ENCODE assay signal across 15 cellular contexts in genomic region chr1:16618719-16619118, GRCh38. TPM values are rescaled to one million over a fixed set of nuclear protein-coding genes. Genes with fewer than 3 reads are reported as not detected.
DNase-seq lines count a peak whose midpoint lies in the region; ATAC-seq lines count a peak whose summit lies in the region.
"Had no signal": no experiment of that assay in that cellular context is flagged by ENCODE, and none has a peak within 500 bp of the region (broad histone marks: within the 10 kb centered on the region; RNA-seq: fewer than 3 reads in every experiment).

No MANE protein-coding gene starts in this region.

- peak; percentile 18 for DNase-seq in activated CD4-positive, alpha-beta T cell treated with anti-CD3 and anti-CD28 coated beads for 1 hour
- no peak for DNase-seq in activated CD4-positive, alpha-beta T cell treated with anti-CD3 and anti-CD28 coated beads, Interleukin-2, amount 10 ng/mL, durations not matched to agents 7 days and 5 days
- peak; percentile 59 for DNase-seq in activated CD8-positive, alpha-beta memory T cell treated with anti-CD3 and anti-CD28 coated beads, Interleukin-2, amount 50 U/mL, for 48 hours
- DNase-seq in iPS-NIHi7 (ENCODE audit: extremely low spot score) = peak; percentile 87
- DNase-seq in sciatic nerve (ENCODE audit: low spot score) = peak; percentile 61
- DNase-seq in NCI-H526 treated with DMSO at 0.1 percent for 48 hours (lab: John Stamatoyannopoulos, UW) = no peak
- DNase-seq in GM03348 (ENCODE audit: low spot score) = no peak
- DNase-seq: DND-41; NCI-H1417; NK-92 treated with Interleukin-12 subunit alpha and Interleukin-12 subunit beta, amount 100 ng/mL, for 24 hours; stimulated activated CD4-positive, alpha-beta T cell treated with anti-CD3 and anti-CD28 coated beads, Interleukin-4, amount 100 ng/mL, for 24 hours; T-helper 1 cell had no signal

- no peak overlapping the region for H3K4me3 Mint-ChIP-seq in activated CD4-positive, alpha-beta T cell treated with anti-CD3 and anti-CD28 coated beads, Interleukin-2, amount 10 ng/mL, durations not matched to agents 7 days and 5 days

- H3K4me1 Mint-ChIP-seq in activated CD4-positive, alpha-beta T cell treated with anti-CD3 and anti-CD28 coated beads, Interleukin-2, amount 10 ng/mL, durations not matched to agents 7 days and 5 days = no peaks in the 10 kb centered on the region

- POLR2A ChIA-PET in activated CD4-positive, alpha-beta T cell treated with anti-CD3 and anti-CD28 coated beads, Interleukin-2, amount 10 ng/mL, durations not matched to agents 7 days and 5 days (lab: Charles Lee) = no interaction called here

- CTCF ChIA-PET in activated CD4-positive, alpha-beta T cell treated with anti-CD3 and anti-CD28 coated beads, Interleukin-2, amount 10 ng/mL, durations not matched to agents 7 days and 5 days (lab: Charles Lee) = interaction anchor here (1.1 kb wide), 1 partner anchor 9 kb away, joined by 6 read pairs; no protein-coding TSS in a partner anchor

- no peaks in the 10 kb centered on the region for H3K27me3 Mint-ChIP-seq in activated CD4-positive, alpha-beta T cell treated with anti-CD3 and anti-CD28 coated beads, Interleukin-2, amount 10 ng/mL, durations not matched to agents 7 days and 5 days

- no peaks in the 10 kb centered on the region for H3K36me3 Mint-ChIP-seq in activated CD4-positive, alpha-beta T cell treated with anti-CD3 and anti-CD28 coated beads, Interleukin-2, amount 10 ng/mL, durations not matched to agents 7 days and 5 days (ENCODE audit: low read depth)

- no peaks in the 10 kb centered on the region for H3K9me3 Mint-ChIP-seq in activated CD4-positive, alpha-beta T cell treated with anti-CD3 and anti-CD28 coated beads, Interleukin-2, amount 10 ng/mL, durations not matched to agents 7 days and 5 days

- ATAC-seq in sciatic nerve = no peak
- ATAC-seq in HG03196 (IDR thresholded peaks at IDR 0.05; ENCODE audit: unreplicated experiment) = no peak
- ATAC-seq: esophagus mucosa had no signal

- no peak overlapping the region for H3K27ac Mint-ChIP-seq in activated CD4-positive, alpha-beta T cell treated with anti-CD3 and anti-CD28 coated beads, Interleukin-2, amount 10 ng/mL, durations not matched to agents 7 days and 5 days

- intact Hi-C loops in sciatic nerve (cut with DNase I) = no loop called here

RNA-seq across cellular contexts. Expression of gene NBPF1, which starts 5.4 kb away (rescaled TPM):
- 1 to 10 TPM; 6.7 to 7.7 TPM for total RNA-seq in activated CD4-positive, alpha-beta T cell treated with anti-CD3 and anti-CD28 coated beads, Interleukin-2, amount 10 ng/mL, durations not matched to agents 7 days and 5 days
- 40.4 TPM for total RNA-seq in sciatic nerve

RNA-seq across cellular contexts. Expression of gene RNU1-3, which starts 48.0 kb away (rescaled TPM):
- total RNA-seq in activated CD4-positive, alpha-beta T cell treated with anti-CD3 and anti-CD28 coated beads, Interleukin-2, amount 10 ng/mL, durations not matched to agents 7 days and 5 days = 1,000 to 10,000 TPM; 2,316 to 2,477 TPM
- total RNA-seq in sciatic nerve = 13,769 TPM
- total RNA-seq: HT1080 had no signal

Comparison
In these comparisons a context has a peak if more than half of its experiments do, and no peak if none do; other contexts are left out.
1. DNase-seq: peak in activated CD4-positive, alpha-beta T cell treated with anti-CD3 and anti-CD28 coated beads for 1 hour (single experiment), activated CD8-positive, alpha-beta memory T cell treated with anti-CD3 and anti-CD28 coated beads, Interleukin-2, amount 50 U/mL, for 48 hours (single experiment), iPS-NIHi7 (single experiment) and sciatic nerve (single experiment); none in activated CD4-positive, alpha-beta T cell treated with anti-CD3 and anti-CD28 coated beads, Interleukin-2, amount 10 ng/mL, durations not matched to agents 7 days and 5 days (single experiment), NCI-H526 treated with DMSO at 0.1 percent for 48 hours (single experiment) and GM03348 (single experiment).